Comparison of ENCODE assay signal across 9 cellular contexts in the genomic region with DNA sequence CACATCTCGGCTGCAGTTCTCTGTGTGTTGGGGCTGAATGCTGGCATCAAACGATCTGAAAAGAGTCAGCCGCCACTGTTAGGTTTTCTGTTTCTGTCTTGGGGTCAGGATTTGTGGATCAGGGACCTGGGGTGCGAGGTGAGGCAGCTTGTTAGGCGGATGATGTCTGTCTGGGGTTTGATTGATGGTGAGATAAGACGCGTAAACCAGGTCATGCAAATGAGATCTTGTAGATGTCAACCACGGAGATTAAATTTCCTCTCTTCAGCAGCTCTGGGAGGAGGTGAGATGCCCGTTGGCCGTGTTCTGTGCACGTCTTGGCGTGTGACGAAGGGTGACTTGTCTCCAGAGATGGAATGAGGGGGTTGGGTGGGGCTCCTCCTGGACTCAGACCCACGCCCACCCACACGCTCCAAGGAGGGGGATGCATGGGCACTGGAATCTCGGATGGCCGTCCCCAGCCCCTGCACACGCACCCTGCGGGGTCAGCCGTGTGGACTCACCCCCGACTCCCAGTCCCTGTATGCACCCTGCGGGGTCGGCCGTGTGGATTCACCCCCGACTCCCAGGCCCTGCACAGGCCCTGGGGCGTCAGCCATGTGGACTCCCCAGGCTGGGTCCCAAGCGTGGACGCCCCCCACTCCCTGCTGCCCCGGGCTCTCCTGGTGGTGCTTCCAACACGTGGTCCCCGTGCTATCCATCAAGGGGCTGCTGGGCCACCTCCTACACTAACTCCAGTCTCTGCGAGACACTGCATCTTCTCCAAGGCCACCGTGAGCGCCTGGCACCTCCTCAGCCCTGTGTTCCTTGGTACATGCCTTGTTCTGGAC. TPM values are rescaled to one million over a fixed set of nuclear protein-coding genes. Genes with fewer than 3 reads are reported as not detected.
A peak's percentile ranks its signal among the peaks of the same experiment; 100 is the strongest.
DNase-seq lines count a peak whose midpoint lies in the region; ATAC-seq and TF ChIP-seq lines count a peak whose summit lies in the region.
"Had no signal": no experiment of that assay in that cellular context is flagged by ENCODE, and none has a peak within 500 bp of the region (broad histone marks: within the 10 kb centered on the region; RNA-seq: fewer than 3 reads in every experiment).

No MANE protein-coding gene starts in this region.

- no peaks in the 10 kb centered on the region for H3K9me3 Mint-ChIP-seq in activated T-helper 2 cell treated with anti-CD3 and anti-CD28 coated beads, Interferon-gamma antibody, Interleukin-2, Interleukin-4, amounts not matched to agents 10 μg/mL and 5 μg/mL and 100 μg/mL, durations not matched to agents 14 hours and 24 hours and 36 hours
- H3K9me3 Mint-ChIP-seq in nephron progenitor cell = no peaks in the 10 kb centered on the region
- H3K9me3 Mint-ChIP-seq in stimulated activated naive B cell treated with anti-CD40 and anti-IgM and Interleukin-4, amounts not matched to agents 10 μg/mL and 1 μg/mL and 100 μg/mL, for 72 hours = no peaks in the 10 kb centered on the region

- peak overlapping the region; percentile 66 for H3K27ac Mint-ChIP-seq in activated T-helper 2 cell treated with anti-CD3 and anti-CD28 coated beads, Interferon-gamma antibody, Interleukin-2, Interleukin-4, amounts not matched to agents 10 μg/mL and 5 μg/mL and 100 μg/mL, durations not matched to agents 14 hours and 24 hours and 36 hours
- H3K27ac Mint-ChIP-seq in nephron progenitor cell = peak overlapping the region; percentile 88
- peak overlapping the region; percentile 48 for H3K27ac Mint-ChIP-seq in stimulated activated naive B cell treated with anti-CD40 and anti-IgM and Interleukin-4, amounts not matched to agents 10 μg/mL and 1 μg/mL and 100 μg/mL, for 72 hours

- H3K36me3 Mint-ChIP-seq in activated T-helper 2 cell treated with anti-CD3 and anti-CD28 coated beads, Interferon-gamma antibody, Interleukin-2, Interleukin-4, amounts not matched to agents 10 μg/mL and 5 μg/mL and 100 μg/mL, durations not matched to agents 14 hours and 24 hours and 36 hours (ENCODE audit: low read depth) = peaks cover 54% of the 10 kb centered on the region
- peaks cover 21% of the 10 kb centered on the region for H3K36me3 Mint-ChIP-seq in nephron progenitor cell (ENCODE audit: low read depth)
- peaks cover 30 to 42% of the 10 kb centered on the region in 2 donors for H3K36me3 Mint-ChIP-seq in stimulated activated naive B cell treated with anti-CD40 and anti-IgM and Interleukin-4, amounts not matched to agents 10 μg/mL and 1 μg/mL and 100 μg/mL, for 72 hours

- H3K27me3 Mint-ChIP-seq in activated T-helper 2 cell treated with anti-CD3 and anti-CD28 coated beads, Interferon-gamma antibody, Interleukin-2, Interleukin-4, amounts not matched to agents 10 μg/mL and 5 μg/mL and 100 μg/mL, durations not matched to agents 14 hours and 24 hours and 36 hours (ENCODE audit: low read depth) = no peaks in the 10 kb centered on the region
- H3K27me3 Mint-ChIP-seq in nephron progenitor cell (ENCODE audit: low read depth, poor library complexity) = no peaks in the 10 kb centered on the region
- H3K27me3 Mint-ChIP-seq in stimulated activated naive B cell treated with anti-CD40 and anti-IgM and Interleukin-4, amounts not matched to agents 10 μg/mL and 1 μg/mL and 100 μg/mL, for 72 hours = no peaks in the 10 kb centered on the region

- intact Hi-C loops in activated T-helper 2 cell treated with anti-CD3 and anti-CD28 coated beads, Interferon-gamma antibody, Interleukin-2, Interleukin-4, amounts not matched to agents 10 μg/mL and 5 μg/mL and 100 μg/mL, durations not matched to agents 14 hours and 24 hours and 36 hours (cut with micrococcal nuclease) = loop anchor here (1.0 kb wide), 1 partner anchor 15 kb away; no protein-coding TSS in a partner anchor

- H3K4me1 Mint-ChIP-seq in activated T-helper 2 cell treated with anti-CD3 and anti-CD28 coated beads, Interferon-gamma antibody, Interleukin-2, Interleukin-4, amounts not matched to agents 10 μg/mL and 5 μg/mL and 100 μg/mL, durations not matched to agents 14 hours and 24 hours and 36 hours (ENCODE audit: low read depth) = peaks cover 31% of the 10 kb centered on the region
- H3K4me1 Mint-ChIP-seq in nephron progenitor cell = peaks cover 8% of the 10 kb centered on the region
- H3K4me1 Mint-ChIP-seq in stimulated activated naive B cell treated with anti-CD40 and anti-IgM and Interleukin-4, amounts not matched to agents 10 μg/mL and 1 μg/mL and 100 μg/mL, for 72 hours = peaks cover 6 to 7% of the 10 kb centered on the region in 2 donors

- H3K4me3 Mint-ChIP-seq in activated T-helper 2 cell treated with anti-CD3 and anti-CD28 coated beads, Interferon-gamma antibody, Interleukin-2, Interleukin-4, amounts not matched to agents 10 μg/mL and 5 μg/mL and 100 μg/mL, durations not matched to agents 14 hours and 24 hours and 36 hours (ENCODE audit: low read depth) = peak overlapping the region; percentile 37
- no peak overlapping the region for H3K4me3 Mint-ChIP-seq in nephron progenitor cell
- H3K4me3 Mint-ChIP-seq in stimulated activated naive B cell treated with anti-CD40 and anti-IgM and Interleukin-4, amounts not matched to agents 10 μg/mL and 1 μg/mL and 100 μg/mL, for 72 hours = peak overlapping the region; percentile 41 to 55

- no peak for ATAC-seq in stimulated activated naive B cell treated with anti-CD40 and anti-IgM and Interleukin-4, amounts not matched to agents 10 μg/mL and 1 μg/mL and 100 μg/mL, for 72 hours (replicated peaks)
- ATAC-seq in GM19452 (IDR thresholded peaks at IDR 0.05; ENCODE audit: unreplicated experiment) = no peak

- TF ChIP-seq CTCF in nephron progenitor cell (IDR thresholded peaks at IDR 0.05) = no peak

- DNase-seq in T-helper 9 cell (peak; percentile 55), nephron progenitor cell (no peak), NCI-H2196 treated with DMSO at 0.1 percent for 48 hours (lab: John Stamatoyannopoulos, UW; ENCODE audit: unreplicated experiment) (no peak), HCEC 1CT (no peak), NCI-H2029 treated with DMSO at 0.1 percent for 48 hours (lab: John Stamatoyannopoulos, UW) (no peak)
- peak; percentile 67 for DNase-seq in activated T-helper 2 cell treated with anti-CD3 and anti-CD28 coated beads, Interferon-gamma antibody, Interleukin-2, Interleukin-4, amounts not matched to agents 10 μg/mL and 5 μg/mL and 100 μg/mL, durations not matched to agents 14 hours and 24 hours and 36 hours (ENCODE audit: low spot score)
- no peak for DNase-seq in stimulated activated naive B cell treated with anti-CD40 and anti-IgM and Interleukin-4, amounts not matched to agents 10 μg/mL and 1 μg/mL and 100 μg/mL, for 72 hours
- DNase-seq: NCI-H748 treated with DMSO at 0.1 percent for 48 hours had no signal

RNA-seq across cellular contexts. Expression of a gene that starts 16.0 kb away (rescaled TPM):
- total RNA-seq in activated T-helper 2 cell treated with anti-CD3 and anti-CD28 coated beads, Interferon-gamma antibody, Interleukin-2, Interleukin-4, amounts not matched to agents 10 μg/mL and 5 μg/mL and 100 μg/mL, durations not matched to agents 14 hours and 24 hours and 36 hours = 23.3 and 23.5 TPM in 2 replicates

RNA-seq across cellular contexts. Expression of a gene that starts 41.3 kb away (rescaled TPM):
- 59.2 and 62.8 TPM in 2 replicates for total RNA-seq in activated T-helper 2 cell treated with anti-CD3 and anti-CD28 coated beads, Interferon-gamma antibody, Interleukin-2, Interleukin-4, amounts not matched to agents 10 μg/mL and 5 μg/mL and 100 μg/mL, durations not matched to agents 14 hours and 24 hours and 36 hours

Comparison
In these comparisons a context has a peak if more than half of its experiments do, and no peak if none do; other contexts are left out.
1. DNase-seq: peak in T-helper 9 cell (single experiment) and activated T-helper 2 cell treated with anti-CD3 and anti-CD28 coated beads, Interferon-gamma antibody, Interleukin-2, Interleukin-4, amounts not matched to agents 10 μg/mL and 5 μg/mL and 100 μg/mL, durations not matched to agents 14 hours and 24 hours and 36 hours (single experiment); none in nephron progenitor cell (single experiment), stimulated activated naive B cell treated with anti-CD40 and anti-IgM and Interleukin-4, amounts not matched to agents 10 μg/mL and 1 μg/mL and 100 μg/mL, for 72 hours (single experiment), NCI-H2196 treated with DMSO at 0.1 percent for 48 hours (single experiment), HCEC 1CT (single experiment) and NCI-H2029 treated with DMSO at 0.1 percent for 48 hours (single experiment).
2. Peak in every context shown above with its lines, with median percentiles within 50 percentile points of each other: H3K27ac Mint-ChIP-seq.